ENCODE assay signal across 10 cellular contexts in the genomic region with DNA sequence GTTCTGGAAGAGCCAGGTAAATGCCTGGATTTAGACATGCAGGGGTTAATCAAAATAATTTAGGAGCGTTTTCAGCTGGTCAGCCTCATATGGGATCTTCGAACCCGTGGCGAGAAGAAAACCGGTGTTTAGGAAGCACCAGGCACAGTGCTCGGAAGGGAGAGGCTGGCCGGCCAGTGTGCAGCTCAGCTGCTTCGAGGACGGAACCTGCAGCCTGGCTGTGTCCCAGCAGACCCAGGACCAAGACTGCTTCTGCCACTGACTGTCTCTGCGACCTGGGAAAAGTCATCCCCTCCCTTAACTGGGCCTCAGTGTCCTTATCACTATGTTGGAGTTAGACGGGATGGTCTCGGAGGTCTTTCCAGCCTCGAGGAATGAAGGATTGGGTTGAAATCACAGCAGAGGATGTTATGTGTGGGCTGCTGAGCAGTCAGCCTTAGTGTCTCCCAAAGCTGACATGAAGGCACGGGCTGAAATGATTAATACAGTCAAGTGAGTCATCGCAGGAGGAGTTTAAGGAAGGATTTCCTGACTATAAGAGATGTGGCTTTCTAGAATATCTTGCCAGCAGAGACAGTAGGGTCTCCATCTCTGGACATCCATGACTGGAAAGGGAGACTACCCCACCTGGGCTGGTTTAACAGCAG. TPM values are rescaled to one million over a fixed set of nuclear protein-coding genes. Genes with fewer than 3 reads are reported as not detected.
DNase-seq lines count a peak whose midpoint lies in the region; TF ChIP-seq lines count a peak whose summit lies in the region.
"Had no signal": no experiment of that assay in that cellular context is flagged by ENCODE, and none has a peak within 500 bp of the region (broad histone marks: within the 10 kb centered on the region; RNA-seq: fewer than 3 reads in every experiment).

No MANE protein-coding gene starts in this region.

- no peaks in the 10 kb centered on the region for H3F3A ChIP-seq in MM.1S (ENCODE audit: insufficient read depth, low read length)

- no peaks in the 10 kb centered on the region for H3K4me1 ChIP-seq in MM.1S (ENCODE audit: low read length)

- H3K27ac ChIP-seq in MM.1S (ENCODE audit: low read length), result no peak overlapping the region

- peak overlapping the region; percentile 76 to 94 (median 89) for H3K27ac Mint-ChIP-seq in nephron
- H3K27ac Mint-ChIP-seq in glutamatergic neuron (ENCODE audit: unreplicated experiment), result no peak overlapping the region
- H3K27ac Mint-ChIP-seq: activated CD4-positive, alpha-beta memory T cell treated with anti-CD3 and anti-CD28 coated beads, Interleukin-2, amount 10 ng/mL, durations not matched to agents 7 days and 5 days; progenitor cell of endocrine pancreas had no signal

- no peaks in the 10 kb centered on the region for H3K9me2 ChIP-seq in MM.1S (replicated peaks; ENCODE audit: insufficient read depth, low read length)

- H3K9me3 Mint-ChIP-seq in nephron (no peaks in the 10 kb centered on the region), glutamatergic neuron (ENCODE audit: unreplicated experiment) (peaks cover 7% of the 10 kb centered on the region)
- H3K9me3 Mint-ChIP-seq: activated CD4-positive, alpha-beta memory T cell treated with anti-CD3 and anti-CD28 coated beads, Interleukin-2, amount 10 ng/mL, durations not matched to agents 7 days and 5 days had no signal

- H3K4me1 Mint-ChIP-seq in nephron, result peaks cover 78% of the 10 kb centered on the region
- H3K4me1 Mint-ChIP-seq in glutamatergic neuron (ENCODE audit: low read depth, unreplicated experiment), result peaks cover 15% of the 10 kb centered on the region

- peak overlapping the region in 2 of 3 experiments; percentile 18 to 54 for H3K4me3 Mint-ChIP-seq in nephron
- no peak overlapping the region for H3K4me3 Mint-ChIP-seq in glutamatergic neuron (ENCODE audit: unreplicated experiment)
- H3K4me3 Mint-ChIP-seq: activated CD4-positive, alpha-beta memory T cell treated with anti-CD3 and anti-CD28 coated beads, Interleukin-2, amount 10 ng/mL, durations not matched to agents 7 days and 5 days had no signal

- H3K36me3 ChIP-seq in MM.1S (replicated peaks; ENCODE audit: insufficient read depth, low read length), result no peaks in the 10 kb centered on the region

- TF ChIP-seq CTCF in choroid plexus epithelial cell (conservative IDR thresholded peaks at IDR 0.05; ENCODE audit: low read depth, low read length), result no peak
- TF ChIP-seq CTCF in nephron (IDR thresholded peaks at IDR 0.05; ENCODE audit: unreplicated experiment in 3 of 3), result no peak
- TF ChIP-seq CTCF in glutamatergic neuron (IDR thresholded peaks at IDR 0.05; ENCODE audit: partially characterized antibody, unreplicated experiment), result no peak
- no peak for TF ChIP-seq CTCF in MM.1S (IDR thresholded peaks at IDR 0.05; ENCODE audit: low read length)

- H4K20me1 ChIP-seq in MM.1S (ENCODE audit: insufficient read depth, low read length), result no peaks in the 10 kb centered on the region

- H3K4me3 ChIP-seq in choroid plexus epithelial cell (ENCODE audit: low read depth, low read length), result no peak overlapping the region
- no peak overlapping the region for H3K4me3 ChIP-seq in MM.1S (ENCODE audit: low read length)

- DNase-seq in Daoy (ENCODE audit: low read depth) (peak; percentile 75), NCI-H226 (peak; percentile 90), choroid plexus epithelial cell (ENCODE audit: low read depth) (peak; percentile 76), superior temporal gyrus (ENCODE audit: extremely low spot score) (no peak), glutamatergic neuron (no peak), MM.1S (no peak), NCI-H128 (lab: John Stamatoyannopoulos, UW; ENCODE audit: unreplicated experiment) (no peak)
- DNase-seq: activated CD4-positive, alpha-beta memory T cell treated with anti-CD3 and anti-CD28 coated beads, Interleukin-2, amount 10 ng/mL, durations not matched to agents 7 days and 5 days had no signal

- H3K9me3 ChIP-seq in MM.1S (replicated peaks; ENCODE audit: insufficient read depth, low read length), result no peaks in the 10 kb centered on the region

- H3K9ac ChIP-seq in MM.1S (ENCODE audit: low read length), result no peak overlapping the region

- no peak overlapping the region for H2AFZ ChIP-seq in MM.1S (ENCODE audit: low read length)

- H3K27me3 ChIP-seq in MM.1S (replicated peaks; ENCODE audit: insufficient read depth, low read length), result no peaks in the 10 kb centered on the region

- no peak overlapping the region for H3K4me2 ChIP-seq in MM.1S (ENCODE audit: low read depth, low read length)

- no peaks in the 10 kb centered on the region for H3K79me2 ChIP-seq in MM.1S (ENCODE audit: low read length)

- H3K36me3 Mint-ChIP-seq in nephron (ENCODE audit: low read depth) (peaks cover 25% of the 10 kb centered on the region), glutamatergic neuron (ENCODE audit: unreplicated experiment) (peaks cover 6% of the 10 kb centered on the region)

- H3K27me3 Mint-ChIP-seq in nephron (ENCODE audit: low read depth) (peaks cover 14% of the 10 kb centered on the region), glutamatergic neuron (ENCODE audit: unreplicated experiment) (peaks cover 15% of the 10 kb centered on the region)

RNA-seq across cellular contexts. Expression of a gene that starts 20.8 kb away (rescaled TPM):
- 0.11 TPM in 1 of 2 replicates, not detected in the other for total RNA-seq in Daoy (2014; rRNA removed; shearing (Covaris generic))
- 74.7 TPM for total RNA-seq in glutamatergic neuron (ENCODE audit: unreplicated experiment)

RNA-seq across cellular contexts. Expression of a gene that starts 38.7 kb away (rescaled TPM):
- not detected in 2 replicates for total RNA-seq in Daoy (2014; rRNA removed; shearing (Covaris generic))
- not detected for total RNA-seq in glutamatergic neuron (ENCODE audit: unreplicated experiment)
- total RNA-seq: activated CD4-positive, alpha-beta memory T cell treated with anti-CD3 and anti-CD28 coated beads, Interleukin-2, amount 10 ng/mL, durations not matched to agents 7 days and 5 days; progenitor cell of endocrine pancreas had no signal

RNA-seq across cellular contexts. Expression of a gene that starts 39.9 kb away (rescaled TPM):
- total RNA-seq in Daoy (2014; rRNA removed; shearing (Covaris generic)), result 94.8 and 121 TPM in 2 replicates
- 61.5 TPM for total RNA-seq in glutamatergic neuron (ENCODE audit: unreplicated experiment)

Comparison
In these comparisons a context has a peak if more than half of its experiments do, and no peak if none do; other contexts are left out.
1. DNase-seq: peak in Daoy (single experiment), NCI-H226 (single experiment) and choroid plexus epithelial cell (single experiment); none in superior temporal gyrus (single experiment), glutamatergic neuron (single experiment), MM.1S (single experiment) and NCI-H128 (single experiment).
2. RNA of a gene that starts 20.8 kb away (total RNA-seq): 74.7 TPM in glutamatergic neuron (single experiment); 0.11 TPM in Daoy; every median in the first group is over 10 times any median in the second.